In genomic region chr6:106143582-106144139, GRCh38 we compare ENCODE assay signal across 18 cellular contexts. TPM values are rescaled to one million over a fixed set of nuclear protein-coding genes. Genes with fewer than 3 reads are reported as not detected.
DNase-seq lines count a peak whose midpoint lies in the region; ATAC-seq, FAIRE-seq and TF ChIP-seq lines count a peak whose summit lies in the region.
"Had no signal": no experiment of that assay in that cellular context is flagged by ENCODE, and none has a peak within 500 bp of the region (broad histone marks: within the 10 kb centered on the region; RNA-seq: fewer than 3 reads in every experiment).

No MANE protein-coding gene starts in this region.

- intact Hi-C loops in activated CD8-positive, alpha-beta T cell treated with anti-CD3 and anti-CD28 coated beads for 36 hours (cut with micrococcal nuclease) = loop anchor here (2.0 kb wide), 1 partner anchor 43 kb away; no protein-coding TSS in a partner anchor
- intact Hi-C loops in ascending aorta (cut with DNase I) = no loop called here

- H4K5ac ChIP-seq in mesendoderm (ENCODE audit: low read length) = no peak overlapping the region

- H3K79me1 ChIP-seq in mesendoderm (ENCODE audit: low read length) = no peaks in the 10 kb centered on the region

- H3K23ac ChIP-seq in mesendoderm (ENCODE audit: low read length) = no peak overlapping the region

- WGBS in mesendoderm (ENCODE audit: extremely low coverage, insufficient coverage, low lambda C conversion rate) = no CpG with 5 or more reads among the region's 13 CpGs

- no peak overlapping the region for H3K4me3 ChIP-seq in mesendoderm (ENCODE audit: low read length)
- no peak overlapping the region for H3K4me3 ChIP-seq in ascending aorta

- FAIRE-seq in RCC 7860 (lab: Jason Lieb, UNC) = no peak

- TF ChIP-seq CTCF in activated CD8-positive, alpha-beta T cell treated with anti-CD3 and anti-CD28 coated beads for 36 hours (IDR thresholded peaks at IDR 0.05) = no peak
- TF ChIP-seq CTCF in ascending aorta (IDR thresholded peaks at IDR 0.05) = no peak

- no peak overlapping the region for H3K9ac ChIP-seq in mesendoderm (ENCODE audit: low read length)

- H3K36me3 ChIP-seq in mesendoderm (ENCODE audit: control insufficient read depth, insufficient read depth, low read length) = no peaks in the 10 kb centered on the region
- no peaks in the 10 kb centered on the region for H3K36me3 ChIP-seq in ascending aorta

- no peaks in the 10 kb centered on the region for H3K27me3 Mint-ChIP-seq in stimulated activated naive CD8-positive, alpha-beta T cell treated with anti-CD3 and anti-CD28 coated beads, Interleukin-15, amount 100 ng/mL, for 72 hours
- peaks cover 2% of the 10 kb centered on the region for H3K27me3 Mint-ChIP-seq in activated CD8-positive, alpha-beta T cell treated with anti-CD3 and anti-CD28 coated beads for 36 hours

- peak overlapping the region; percentile 54 to 68 for H3K4me3 Mint-ChIP-seq in stimulated activated naive CD8-positive, alpha-beta T cell treated with anti-CD3 and anti-CD28 coated beads, Interleukin-15, amount 100 ng/mL, for 72 hours
- no peak overlapping the region for H3K4me3 Mint-ChIP-seq in activated CD8-positive, alpha-beta T cell treated with anti-CD3 and anti-CD28 coated beads for 36 hours

- H3K27ac Mint-ChIP-seq in stimulated activated naive CD8-positive, alpha-beta T cell treated with anti-CD3 and anti-CD28 coated beads, Interleukin-15, amount 100 ng/mL, for 72 hours = peak overlapping the region; percentile 79 to 92
- peak overlapping the region; percentile 96 for H3K27ac Mint-ChIP-seq in activated CD8-positive, alpha-beta T cell treated with anti-CD3 and anti-CD28 coated beads for 36 hours

- no peak for DNase-seq in stimulated activated naive CD8-positive, alpha-beta T cell treated with anti-CD3 and anti-CD28 coated beads, Interleukin-15, amount 100 ng/mL, for 72 hours
- DNase-seq in stimulated activated naive CD8-positive, alpha-beta T cell treated with anti-CD3 and anti-CD28 coated beads, Interleukin-15, Interleukin-2, amounts not matched to agents 100 U/mL and 50 U/mL, for 24 hours = no peak
- peak; percentile 37 for DNase-seq in activated CD8-positive, alpha-beta T cell treated with anti-CD3 and anti-CD28 coated beads for 36 hours
- DNase-seq in mesendoderm = no peak
- no peak for DNase-seq in ascending aorta (ENCODE audit: low spot score in 2 of 2)
- DNase-seq in RCC 7860 (ENCODE audit: low spot score) = no peak
- DNase-seq: C1 segment of cervical spinal cord, Caco-2, DMS153, EL, HCEC 1CT, NCI-H1436, NCI-H2029, NCI-H2171, NCI-H446 treated with DMSO at 0.1 percent for 48 hours had no signal

- H4K8ac ChIP-seq in mesendoderm (ENCODE audit: low read depth, low read length) = no peak overlapping the region

- peak overlapping the region; percentile 40 for H3K18ac ChIP-seq in mesendoderm (ENCODE audit: low read length)

- H2AK5ac ChIP-seq in mesendoderm (ENCODE audit: low read length) = no peak overlapping the region

- peak overlapping the region; percentile 26 for H3K56ac ChIP-seq in mesendoderm (ENCODE audit: low read length)

- no peaks in the 10 kb centered on the region for H3K4me1 ChIP-seq in mesendoderm (ENCODE audit: control insufficient read depth, low read depth, low read length)
- no peaks in the 10 kb centered on the region for H3K4me1 ChIP-seq in ascending aorta
- H3K4me1 ChIP-seq: Caco-2 had no signal

- no peak overlapping the region for H2BK120ac ChIP-seq in mesendoderm (ENCODE audit: low read depth, low read length)

- CTCF ChIA-PET in activated CD8-positive, alpha-beta T cell treated with anti-CD3 and anti-CD28 coated beads for 36 hours (lab: Charles Lee) = interaction anchor here (1.1 to 3.4 kb wide), 3 partner anchors 45 to 80 kb away, joined by 3 to 28 read pairs (median 4); no protein-coding TSS in a partner anchor

- no peaks in the 10 kb centered on the region for H3K9me3 Mint-ChIP-seq in stimulated activated naive CD8-positive, alpha-beta T cell treated with anti-CD3 and anti-CD28 coated beads, Interleukin-15, amount 100 ng/mL, for 72 hours
- no peaks in the 10 kb centered on the region for H3K9me3 Mint-ChIP-seq in activated CD8-positive, alpha-beta T cell treated with anti-CD3 and anti-CD28 coated beads for 36 hours
- H3K9me3 Mint-ChIP-seq: IgD-negative memory B cell had no signal

- H3K9me3 ChIP-seq in ascending aorta = no peaks in the 10 kb centered on the region
- H3K9me3 ChIP-seq: Caco-2 had no signal

- H2BK15ac ChIP-seq in mesendoderm (replicated peaks; ENCODE audit: low read depth) = peak overlapping the region; percentile 89

- no peak for ATAC-seq in stimulated activated naive CD8-positive, alpha-beta T cell treated with anti-CD3 and anti-CD28 coated beads, Interleukin-15, amount 100 ng/mL, for 72 hours
- no peak for ATAC-seq in stimulated activated naive CD8-positive, alpha-beta T cell treated with anti-CD3 and anti-CD28 coated beads, Interleukin-15, Interleukin-2, amounts not matched to agents 100 U/mL and 50 U/mL, for 24 hours
- ATAC-seq in activated CD8-positive, alpha-beta T cell treated with anti-CD3 and anti-CD28 coated beads for 36 hours = no peak
- ATAC-seq in GM18870 (IDR thresholded peaks at IDR 0.05; ENCODE audit: unreplicated experiment) = no peak

- no peaks in the 10 kb centered on the region for H3K79me2 ChIP-seq in mesendoderm (ENCODE audit: control insufficient read depth, insufficient read depth, low read length)

- H3K27ac ChIP-seq in mesendoderm (ENCODE audit: low read depth, low read length) (no peak overlapping the region), ascending aorta (no peak overlapping the region)

- no peak overlapping the region for H2BK5ac ChIP-seq in mesendoderm (ENCODE audit: low read length)

- peaks cover 92% of the 10 kb centered on the region for H3K4me1 Mint-ChIP-seq in stimulated activated naive CD8-positive, alpha-beta T cell treated with anti-CD3 and anti-CD28 coated beads, Interleukin-15, amount 100 ng/mL, for 72 hours
- H3K4me1 Mint-ChIP-seq in activated CD8-positive, alpha-beta T cell treated with anti-CD3 and anti-CD28 coated beads for 36 hours (ENCODE audit: low read depth) = peaks cover 66% of the 10 kb centered on the region

- H3K27me3 ChIP-seq in mesendoderm (ENCODE audit: insufficient read depth, low read length, poor library complexity) (no peaks in the 10 kb centered on the region), ascending aorta (no peaks in the 10 kb centered on the region)

- H3K4me2 ChIP-seq in mesendoderm (ENCODE audit: low read length) = no peak overlapping the region

- H3K36me3 Mint-ChIP-seq in activated CD8-positive, alpha-beta T cell treated with anti-CD3 and anti-CD28 coated beads for 36 hours (ENCODE audit: low read depth) = no peaks in the 10 kb centered on the region
- H3K36me3 Mint-ChIP-seq: IgD-negative memory B cell had no signal

- peak overlapping the region; percentile 57 for H3K4ac ChIP-seq in mesendoderm (ENCODE audit: low read depth, low read length)

- POLR2A ChIA-PET in activated CD8-positive, alpha-beta T cell treated with anti-CD3 and anti-CD28 coated beads for 36 hours (lab: Charles Lee) = interaction anchor here (0.7 to 5.2 kb wide), 6 partner anchors 20 to 269 kb away, joined by 3 to 28 read pairs (median 5); no protein-coding TSS in a partner anchor

RNA-seq across cellular contexts. Expression of gene PRDM1, which starts 57.5 kb away (rescaled TPM):
- total RNA-seq in activated CD8-positive, alpha-beta T cell treated with anti-CD3 and anti-CD28 coated beads for 36 hours = 10 to 100 TPM; 24.6 to 24.7 TPM
- polyA plus RNA-seq in mesendoderm (2013, experiment 1 of 2) = 3.7 TPM
- 3.5 TPM for polyA plus RNA-seq in mesendoderm (2013, experiment 2 of 2)
- 0.21 TPM for total RNA-seq in ascending aorta
- total RNA-seq: A673 had no signal

Comparison
In these comparisons a context has a peak if more than half of its experiments do, and no peak if none do; other contexts are left out.
1. RNA of gene PRDM1, which starts 57.5 kb away (total RNA-seq): 24.6 to 24.7 TPM in activated CD8-positive, alpha-beta T cell treated with anti-CD3 and anti-CD28 coated beads for 36 hours; 0.21 TPM in ascending aorta (single experiment); every median in the first group is over 10 times any median in the second.